Comparison of ENCODE assay signal across 16 cellular contexts in genomic region chr2:182977463-182977862, GRCh38.
A peak's percentile ranks its signal among the peaks of the same experiment; 100 is the strongest.
DNase-seq lines count a peak whose midpoint lies in the region; ATAC-seq and TF ChIP-seq lines count a peak whose summit lies in the region.
"Had no signal": no experiment of that assay in that cellular context is flagged by ENCODE, and none has a peak within 500 bp of the region (broad histone marks: within the 10 kb centered on the region; RNA-seq: fewer than 3 reads in every experiment).

No MANE protein-coding gene starts in this region.

- no peak overlapping the region for H3K9ac ChIP-seq in MM.1S (ENCODE audit: low read length)

- no peaks in the 10 kb centered on the region for H3K9me3 ChIP-seq in MM.1S (replicated peaks; ENCODE audit: insufficient read depth, low read length)
- H3K9me3 ChIP-seq in right lobe of liver: no peaks in the 10 kb centered on the region
- H3K9me3 ChIP-seq: Caco-2 had no signal

- intact Hi-C loops in left ventricle myocardium superior (cut with micrococcal nuclease) (no loop called here), right lobe of liver (cut with DNase I) (no loop called here)

- no peaks in the 10 kb centered on the region for H3K79me2 ChIP-seq in MM.1S (ENCODE audit: low read length)

- H3K27ac ChIP-seq in MM.1S (ENCODE audit: low read length) (no peak overlapping the region), right lobe of liver (no peak overlapping the region)
- H3K27ac ChIP-seq: heart right ventricle, RWPE1 had no signal

- DNase-seq in MM.1S (peak; percentile 24), RKO (ENCODE audit: low spot score) (no peak), left ventricle myocardium superior (no peak), HFFc6 (no peak), right lobe of liver (no peak)
- DNase-seq: activated CD4-positive, alpha-beta T cell treated with anti-CD3 and anti-CD28 coated beads for 1 hour; activated T-cell treated with anti-CD3 and anti-CD28 coated beads, Interleukin-2, amount 50 U/mL, for 24 hours; Caco-2; heart right ventricle; NCI-H1930; T-cell had no signal

- H3K4me3 ChIP-seq in MM.1S (ENCODE audit: low read length): no peak overlapping the region
- H3K4me3 ChIP-seq in right lobe of liver: no peak overlapping the region
- H3K4me3 ChIP-seq: heart right ventricle had no signal

- no peaks in the 10 kb centered on the region; the same call in 1 of the 2 replicates for H3K9me3 Mint-ChIP-seq in HFFc6
- H3K9me3 Mint-ChIP-seq: activated T-cell treated with anti-CD3 and anti-CD28 coated beads, Interleukin-2, amount 50 U/mL, for 24 hours; T-cell had no signal

- WGBS in right lobe of liver (ENCODE audit: insufficient coverage, low coverage, low lambda C conversion rate, missing lambda C conversion rate): 100% methylated on average over 1 of the region's 1 CpG

- peaks cover 11% of the 10 kb centered on the region; the same call in 1 of the 2 replicates for H3F3A ChIP-seq in MM.1S (ENCODE audit: insufficient read depth, low read length)

- no peaks in the 10 kb centered on the region for H3K27me3 Mint-ChIP-seq in HFFc6 (ENCODE audit: insufficient read depth)
- H3K27me3 Mint-ChIP-seq: activated T-cell treated with anti-CD3 and anti-CD28 coated beads, Interleukin-2, amount 50 U/mL, for 24 hours; T-cell had no signal

- no peak for TF ChIP-seq POLR2A in GM18505 (IDR thresholded peaks at IDR 0.05; ENCODE audit: borderline replicate concordance, extremely low read depth, insufficient read depth, insufficient read length)
- TF ChIP-seq POLR2A in right lobe of liver (IDR thresholded peaks at IDR 0.05): no peak

- no peaks in the 10 kb centered on the region for H3K27me3 ChIP-seq in MM.1S (replicated peaks; ENCODE audit: insufficient read depth, low read length)
- no peaks in the 10 kb centered on the region for H3K27me3 ChIP-seq in right lobe of liver
- H3K27me3 ChIP-seq: heart right ventricle had no signal

- no peaks in the 10 kb centered on the region for H3K36me3 ChIP-seq in MM.1S (replicated peaks; ENCODE audit: insufficient read depth, low read length)
- H3K36me3 ChIP-seq in right lobe of liver: peaks cover 0 to 16% (median 2%) of the 10 kb centered on the region in 4 donors

- peaks cover 17% of the 10 kb centered on the region for H3K36me3 Mint-ChIP-seq in HFFc6 (ENCODE audit: low read depth)

- H3K27ac Mint-ChIP-seq in HFFc6: no peak overlapping the region
- H3K27ac Mint-ChIP-seq: activated T-cell treated with anti-CD3 and anti-CD28 coated beads, Interleukin-2, amount 50 U/mL, for 24 hours; T-cell had no signal

- H3K4me1 ChIP-seq in MM.1S (ENCODE audit: low read length) (peaks cover 24% of the 10 kb centered on the region), right lobe of liver (peaks cover 0 to 5% (median 0%) of the 10 kb centered on the region in 4 donors)

- ATAC-seq in GM18505 (IDR thresholded peaks at IDR 0.05; ENCODE audit: unreplicated experiment): peak; percentile 47
- peak; percentile 52 for ATAC-seq in GM19467 (IDR thresholded peaks at IDR 0.05; ENCODE audit: unreplicated experiment)
- ATAC-seq in HG02981 (IDR thresholded peaks at IDR 0.05; ENCODE audit: unreplicated experiment): peak; percentile 78
- ATAC-seq in left ventricle myocardium superior: no peak
- ATAC-seq in right lobe of liver: no peak
- ATAC-seq: HCT116, heart right ventricle, T-cell had no signal

- no peaks in the 10 kb centered on the region for H4K20me1 ChIP-seq in MM.1S (ENCODE audit: insufficient read depth, low read length)

- H3K4me2 ChIP-seq in MM.1S (ENCODE audit: low read depth, low read length): no peak overlapping the region

- H3K9me2 ChIP-seq in MM.1S (replicated peaks; ENCODE audit: insufficient read depth, low read length): no peaks in the 10 kb centered on the region

- H3K4me3 Mint-ChIP-seq in HFFc6: no peak overlapping the region
- H3K4me3 Mint-ChIP-seq: activated T-cell treated with anti-CD3 and anti-CD28 coated beads, Interleukin-2, amount 50 U/mL, for 24 hours; T-cell had no signal

- TF ChIP-seq CTCF in MM.1S (IDR thresholded peaks at IDR 0.05; ENCODE audit: low read length) (no peak), HFFc6 (IDR thresholded peaks at IDR 0.05) (no peak), right lobe of liver (IDR thresholded peaks at IDR 0.05) (no peak)

- H2AFZ ChIP-seq in MM.1S (ENCODE audit: low read length): no peak overlapping the region

- no peaks in the 10 kb centered on the region for H3K4me1 Mint-ChIP-seq in HFFc6 (ENCODE audit: low read depth)
- H3K4me1 Mint-ChIP-seq: T-cell had no signal

Comparison
In these comparisons a context has a peak if more than half of its experiments do, and no peak if none do; other contexts are left out.
1. ATAC-seq: peak in GM18505 (single experiment), GM19467 (single experiment) and HG02981 (single experiment); none in left ventricle myocardium superior (single experiment) and right lobe of liver (0 of 4).